Comparison of ENCODE assay signal across 16 cellular contexts in genomic region chr18:55731594-55732042, GRCh38.
DNase-seq lines count a peak whose midpoint lies in the region; ATAC-seq, FAIRE-seq and TF ChIP-seq lines count a peak whose summit lies in the region.
"Had no signal": no experiment of that assay in that cellular context is flagged by ENCODE, and none has a peak within 500 bp of the region (broad histone marks: within the 10 kb centered on the region; RNA-seq: fewer than 3 reads in every experiment).

No MANE protein-coding gene starts in this region.

- no peak for TF ChIP-seq RAD21 in GM12878 (IDR thresholded peaks at IDR 0.05; ENCODE audit: insufficient read depth, low read depth, low read length)

- H3K27ac Mint-ChIP-seq in CD4-positive, alpha-beta memory T cell = no peak overlapping the region
- H3K27ac Mint-ChIP-seq: brain; stimulated activated naive CD8-positive, alpha-beta T cell treated with anti-CD3 and anti-CD28 coated beads, Interleukin-15, Interleukin-2, amounts not matched to agents 100 ng/mL and 50 ng/mL, for 24 hours; T-helper 1 cell treated with Interleukin-12 subunit alpha and Interleukin-12 subunit beta and Interleukin-4 antibody, amounts not matched to agents 30 μg/mL and 1 μg/mL, for 36 hours had no signal

- ATAC-seq in GM18502 (IDR thresholded peaks at IDR 0.05; ENCODE audit: poor library complexity, unreplicated experiment) (peak; percentile 85), HG02870 (IDR thresholded peaks at IDR 0.05; ENCODE audit: unreplicated experiment) (peak; percentile 66), GM12878 (peak; percentile 24; the same call in 1 of the 3 replicates), aorta (ENCODE audit: low FRiP score) (no peak)

- no peak overlapping the region for H3K9ac ChIP-seq in GM12878 (ENCODE audit: control insufficient read depth, insufficient read depth, low read length)
- H3K9ac ChIP-seq in mesenchymal stem cell (ENCODE audit: low read length) = peak overlapping the region; percentile 26

- no peak overlapping the region for H2BK12ac ChIP-seq in mesenchymal stem cell (ENCODE audit: low read length in 2 of 2)

- SMC1A ChIA-PET in GM12878 (lab: Charles Lee; ENCODE audit: uncharacterized antibody, unreplicated experiment) = no interaction called here

- H4K20me1 ChIP-seq in GM12878 (ENCODE audit: control insufficient read depth, insufficient read depth) = no peaks in the 10 kb centered on the region

- H2BK5ac ChIP-seq in mesenchymal stem cell (ENCODE audit: low read depth, low read length, poor library complexity, severe bottlenecking) = no peak overlapping the region

- TF ChIP-seq CTCF in GM12878 (IDR thresholded peaks at IDR 0.05 in 2 of 3, conservative IDR thresholded peaks at IDR 0.05 in 1 of 3; ENCODE audit: control insufficient read depth in 2 of 3, extremely low read depth in 1 of 3, insufficient read depth in 1 of 3, low read depth in 3 of 3, low read length in 3 of 3) = no peak

- no peaks in the 10 kb centered on the region for H3K79me2 ChIP-seq in GM12878 (ENCODE audit: control insufficient read depth, insufficient read depth, low read length)

- no peak overlapping the region for H3K4me3 Mint-ChIP-seq in CD4-positive, alpha-beta memory T cell
- H3K4me3 Mint-ChIP-seq: brain; stimulated activated naive CD8-positive, alpha-beta T cell treated with anti-CD3 and anti-CD28 coated beads, Interleukin-15, Interleukin-2, amounts not matched to agents 100 ng/mL and 50 ng/mL, for 24 hours; T-helper 1 cell treated with Interleukin-12 subunit alpha and Interleukin-12 subunit beta and Interleukin-4 antibody, amounts not matched to agents 30 μg/mL and 1 μg/mL, for 36 hours had no signal

- H3K4ac ChIP-seq in mesenchymal stem cell (ENCODE audit: low read depth in 1 of 2, low read length in 2 of 2) = no peak overlapping the region

- TF ChIP-seq POLR2A in GM12878 (IDR thresholded peaks at IDR 0.05; ENCODE audit: low read depth, low read length) = no peak

- H3K4me1 Mint-ChIP-seq in CD4-positive, alpha-beta memory T cell = no peaks in the 10 kb centered on the region

- H3K36me3 ChIP-seq in GM12878 (ENCODE audit: control insufficient read depth in 2 of 2, insufficient read depth in 2 of 2, low read length in 1 of 2) = no peaks in the 10 kb centered on the region
- H3K36me3 ChIP-seq in mesenchymal stem cell (ENCODE audit: control insufficient read depth in 1 of 2, insufficient read depth in 2 of 2, low read depth in 1 of 2, low read length in 2 of 2) = no peaks in the 10 kb centered on the region
- H3K36me3 ChIP-seq in aorta (ENCODE audit: control insufficient read depth in 1 of 2, insufficient read depth in 2 of 2, low read length in 1 of 2) = no peaks in the 10 kb centered on the region
- no peaks in the 10 kb centered on the region for H3K36me3 ChIP-seq in CD4-positive, alpha-beta memory T cell (ENCODE audit: insufficient read depth, low read length)
- H3K36me3 ChIP-seq: uterus had no signal

- in situ Hi-C loops in GM12878 (cut with MboI) = no loop called here

- no peak overlapping the region for H3K23ac ChIP-seq in mesenchymal stem cell (ENCODE audit: low read length in 2 of 2)

- no peak overlapping the region for H2BK120ac ChIP-seq in mesenchymal stem cell (ENCODE audit: low read depth, low read length)

- H3K27ac ChIP-seq in GM12878 (ENCODE audit: control insufficient read depth, insufficient read depth) (no peak overlapping the region), mesenchymal stem cell (ENCODE audit: low read length, poor library complexity, severe bottlenecking) (no peak overlapping the region), aorta (ENCODE audit: low read depth in 1 of 2, low read length in 2 of 2) (no peak overlapping the region)
- no peak overlapping the region for H3K27ac ChIP-seq in CD4-positive, alpha-beta memory T cell (ENCODE audit: low read depth, low read length)
- H3K27ac ChIP-seq: RWPE1 had no signal

- H3K4me2 ChIP-seq in GM12878 (ENCODE audit: control insufficient read depth, insufficient read depth) (no peak overlapping the region), mesenchymal stem cell (ENCODE audit: low read length, poor library complexity, severe bottlenecking) (no peak overlapping the region)

- no peaks in the 10 kb centered on the region for H3K27me3 Mint-ChIP-seq in CD4-positive, alpha-beta memory T cell
- H3K27me3 Mint-ChIP-seq: brain; stimulated activated naive CD8-positive, alpha-beta T cell treated with anti-CD3 and anti-CD28 coated beads, Interleukin-15, Interleukin-2, amounts not matched to agents 100 ng/mL and 50 ng/mL, for 24 hours had no signal

- no peak for DNase-seq in GM12878 (ENCODE audit: low read depth, low spot score)
- no peak for DNase-seq in mesenchymal stem cell
- no peak for DNase-seq in hepatic stellate cell (ENCODE audit: low spot score)
- no peak for DNase-seq in aorta
- no peak for DNase-seq in GM03348 (ENCODE audit: low spot score)
- no peak for DNase-seq in CD4-positive, alpha-beta memory T cell
- DNase-seq: effector CD8-positive, alpha-beta T cell; NCI-H2081 treated with DMSO at 0.1 percent for 48 hours; small intestine; uterus had no signal

- no TSS peak for BruUV-seq in GM12878 (replicated peaks; lab: Mats Ljungman, UMichigan)

- H4K91ac ChIP-seq in mesenchymal stem cell (ENCODE audit: low read length) = no peak overlapping the region

- no peak overlapping the region for H4K8ac ChIP-seq in mesenchymal stem cell (ENCODE audit: low read length)

- H3K27me3 ChIP-seq in GM12878 (replicated peaks in 1 of 2; ENCODE audit: control insufficient read depth in 2 of 2, insufficient read depth in 2 of 2, low read length in 1 of 2) = no peaks in the 10 kb centered on the region
- no peaks in the 10 kb centered on the region for H3K27me3 ChIP-seq in mesenchymal stem cell (ENCODE audit: control insufficient read depth in 1 of 2, insufficient read depth in 1 of 2, low read length in 2 of 2)
- H3K27me3 ChIP-seq in aorta (ENCODE audit: control insufficient read depth in 1 of 2, insufficient read depth in 2 of 2, low read length in 1 of 2) = no peaks in the 10 kb centered on the region
- H3K27me3 ChIP-seq in CD4-positive, alpha-beta memory T cell (ENCODE audit: insufficient read depth, low read length) = no peaks in the 10 kb centered on the region
- H3K27me3 ChIP-seq: uterus had no signal

- peaks cover 0 to 10% (median 1%) of the 10 kb centered on the region in 8 donors for H3K9me3 Mint-ChIP-seq in CD4-positive, alpha-beta memory T cell
- H3K9me3 Mint-ChIP-seq: brain had no signal

- no peak for FAIRE-seq in GM12878 (lab: Jason Lieb, UNC)
- FAIRE-seq: small intestine had no signal

- CTCF ChIA-PET in GM12878 (lab: Yijun Ruan, JAX) = no interaction called here
- CTCF ChIA-PET in CD4-positive, alpha-beta memory T cell (lab: Charles Lee; ENCODE audit: partially characterized antibody) = no interaction called here

- TF ChIP-seq EP300 in GM12878 (IDR thresholded peaks at IDR 0.05; ENCODE audit: borderline replicate concordance in 1 of 2, control insufficient read depth in 1 of 2, low read depth in 2 of 2, low read length in 2 of 2) = no peak

- no peak overlapping the region for H2BK15ac ChIP-seq in mesenchymal stem cell (ENCODE audit: low read depth, poor library complexity, severe bottlenecking)

- no peak overlapping the region for H3K14ac ChIP-seq in mesenchymal stem cell (ENCODE audit: low read length in 2 of 2)

- RAD21 ChIA-PET in GM12878 (lab: Charles Lee; ENCODE audit: unreplicated experiment) = no interaction called here

- H3K9me3 ChIP-seq in GM12878 (replicated peaks; ENCODE audit: control insufficient read depth, insufficient read depth, low read length) (no peaks in the 10 kb centered on the region), mesenchymal stem cell (ENCODE audit: control insufficient read depth, low read length) (no peaks in the 10 kb centered on the region), aorta (ENCODE audit: control insufficient read depth, low read length) (no peaks in the 10 kb centered on the region)
- H3K9me3 ChIP-seq in CD4-positive, alpha-beta memory T cell (ENCODE audit: control insufficient read depth in 1 of 2, low read length in 2 of 2) = no peaks in the 10 kb centered on the region
- H3K9me3 ChIP-seq: uterus had no signal

- H3K4me1 ChIP-seq in GM12878 (ENCODE audit: control insufficient read depth, insufficient read depth, low read length) = no peaks in the 10 kb centered on the region
- H3K4me1 ChIP-seq in mesenchymal stem cell (ENCODE audit: control insufficient read depth, insufficient read depth, low read depth, low read length) = no peaks in the 10 kb centered on the region
- no peaks in the 10 kb centered on the region for H3K4me1 ChIP-seq in aorta (ENCODE audit: control insufficient read depth in 1 of 2, insufficient read depth in 2 of 2, low read length in 2 of 2)
- H3K4me1 ChIP-seq in CD4-positive, alpha-beta memory T cell (ENCODE audit: insufficient read depth, low read length) = no peaks in the 10 kb centered on the region
- H3K4me1 ChIP-seq: uterus had no signal

- intact Hi-C loops in GM12878 (cut with micrococcal nuclease; ENCODE audit: unreplicated experiment) = no loop called here
- intact Hi-C loops in aorta (cut with DNase I) = no loop called here
- intact Hi-C loops in CD4-positive, alpha-beta memory T cell (cut with micrococcal nuclease) = no loop called here

- H3K79me1 ChIP-seq in mesenchymal stem cell (replicated peaks; ENCODE audit: low read length, poor library complexity, severe bottlenecking) = no peaks in the 10 kb centered on the region

- H3K4me3 ChIP-seq in GM12878 (no peak overlapping the region), mesenchymal stem cell (ENCODE audit: insufficient read depth in 1 of 2, low read depth in 1 of 2, low read length in 2 of 2) (no peak overlapping the region), aorta (ENCODE audit: low read length in 2 of 2) (no peak overlapping the region)
- H3K4me3 ChIP-seq in CD4-positive, alpha-beta memory T cell (ENCODE audit: low read length in 2 of 2) = no peak overlapping the region
- H3K4me3 ChIP-seq: uterus had no signal

- H3K18ac ChIP-seq in mesenchymal stem cell (ENCODE audit: low read depth in 1 of 2, low read length in 2 of 2) = no peak overlapping the region

- 10% methylated on average over 4 of the region's 4 CpGs for WGBS in GM12878 (ENCODE audit: insufficient coverage, insufficient replicate concordance, low lambda C conversion rate, missing lambda C conversion rate)
- 93% methylated on average over 3 of the region's 4 CpGs for WGBS in mesenchymal stem cell
- WGBS in aorta, 2 donors = 46 to 57% methylated on average over 4 of the region's 4 CpGs

- H2AK5ac ChIP-seq in mesenchymal stem cell (ENCODE audit: low read length, severe bottlenecking) = no peak overlapping the region

- POLR2A ChIA-PET in GM12878 (lab: Charles Lee) = no interaction called here
- POLR2A ChIA-PET in CD4-positive, alpha-beta memory T cell (lab: Charles Lee; ENCODE audit: partially characterized antibody) = no interaction called here

- H3K36me3 Mint-ChIP-seq in CD4-positive, alpha-beta memory T cell = no peaks in the 10 kb centered on the region
- H3K36me3 Mint-ChIP-seq: brain had no signal

- H2AFZ ChIP-seq in GM12878 (ENCODE audit: control insufficient read depth, low read depth, low read length) = no peak overlapping the region
- no peak overlapping the region for H2AFZ ChIP-seq in mesenchymal stem cell (ENCODE audit: low read depth, low read length)

TF ChIP-seq in GM12878, 131 proteins besides CTCF, POLR2A, EP300 and RAD21 (continues in another document):
- TF ChIP-seq GABPA (IDR thresholded peaks at IDR 0.05; ENCODE audit: low read depth) (0 out of 2 replicates have a peak, but pooled peaks have one; percentile 26), TAF1 (IDR thresholded peaks at IDR 0.05; ENCODE audit: borderline replicate concordance, low read depth, low read length) (no peak)
